6 cellular contexts compared by ENCODE assay signal in the genomic region with DNA sequence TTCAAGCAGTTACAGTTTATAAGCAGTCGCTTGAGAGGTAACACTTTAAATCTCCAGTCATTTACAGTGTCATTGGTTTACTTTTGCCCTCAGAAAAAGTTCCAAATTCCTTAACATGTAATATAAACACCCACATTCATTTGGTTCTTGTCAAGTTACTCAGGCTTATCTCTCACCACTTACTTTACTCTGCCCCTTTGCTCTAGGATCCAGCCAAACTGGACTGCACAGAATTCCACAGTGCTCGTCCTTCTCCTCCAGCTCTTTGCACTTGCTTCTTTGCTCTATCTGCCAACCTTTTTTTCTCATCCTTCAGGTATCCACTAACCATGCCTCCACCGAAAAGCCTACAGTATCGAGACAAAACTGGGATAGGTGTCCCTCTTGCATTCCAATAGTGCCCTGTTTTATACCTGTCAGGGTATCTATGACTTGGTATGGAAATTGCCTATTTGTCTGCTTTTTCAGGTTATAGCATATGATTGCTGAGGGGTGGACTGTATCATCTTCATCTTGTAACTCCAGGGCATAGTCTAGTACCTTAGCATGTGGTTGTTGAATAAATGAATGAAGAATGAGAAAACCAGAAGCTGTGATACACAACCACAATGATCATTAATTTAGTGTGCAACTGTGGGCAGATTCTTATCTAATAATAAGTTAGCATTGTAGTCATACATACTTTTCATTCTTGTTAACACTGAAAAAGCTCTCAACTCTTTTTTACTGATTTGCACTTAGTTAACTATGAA.
A peak's percentile ranks its signal among the peaks of the same experiment; 100 is the strongest.
DNase-seq lines count a peak whose midpoint lies in the region; ATAC-seq and TF ChIP-seq lines count a peak whose summit lies in the region.
"Not testable (repeated sequence)": the region's sequence is repeated elsewhere in the genome, so short reads cannot be mapped to it uniquely, and the experiment has no call there.

No MANE protein-coding gene starts in this region.

- not testable (repeated sequence) for H3K4ac ChIP-seq in IMR-90 (ENCODE audit: low read depth, low read length)

- POLR2A ChIA-PET in IMR-90 (lab: Charles Lee; ENCODE audit: unreplicated experiment): not testable (repeated sequence)

- not testable (repeated sequence) for TF ChIP-seq POLR2A in IMR-90 (IDR thresholded peaks at IDR 0.05; ENCODE audit: low read depth, low read length)

- not testable (repeated sequence) for H4K5ac ChIP-seq in IMR-90 (ENCODE audit: low read depth, low read length)

- H4K20me1 ChIP-seq in IMR-90 (ENCODE audit: insufficient read depth, low read length); mammary epithelial cell (ENCODE audit: insufficient read depth, low read length): not testable (repeated sequence)

- H3K27ac ChIP-seq in IMR-90 (ENCODE audit: insufficient read depth, low read length); mammary epithelial cell (ENCODE audit: insufficient read depth, low read depth, low read length); foreskin keratinocyte; lower lobe of right lung: not testable (repeated sequence)

- DNase-seq in IMR-90, lower lobe of right lung: not testable (repeated sequence)
- DNase-seq in amniotic epithelial cell (ENCODE audit: low read depth) (peak; percentile 0), mammary epithelial cell (peak; percentile 30), epithelial cell of esophagus (ENCODE audit: low read depth) (peak; percentile 1), foreskin keratinocyte (peak; percentile 16 to 71)

- WGBS in IMR-90 (ENCODE audit: extremely low coverage in 2 of 2, insufficient read length in 1 of 2), 2 experiments: no CpG with 5 or more reads among the region's 4 CpGs
- WGBS in mammary epithelial cell (ENCODE audit: low coverage, missing lambda C conversion rate): 33% methylated on average over 3 of the region's 4 CpGs

- H3K36me3 ChIP-seq in IMR-90 (ENCODE audit: control insufficient read depth, insufficient read depth, low read length); mammary epithelial cell (ENCODE audit: insufficient read depth, low read length); lower lobe of right lung: not testable (repeated sequence)

- H3K79me1 ChIP-seq in IMR-90 (ENCODE audit: low read depth in 1 of 2, low read length in 2 of 2): not testable (repeated sequence)

- H3K9me1 ChIP-seq in IMR-90 (ENCODE audit: insufficient read depth, low read length): not testable (repeated sequence)

- H2BK120ac ChIP-seq in IMR-90 (ENCODE audit: low read depth, low read length): not testable (repeated sequence)

- H2AFZ ChIP-seq in IMR-90 (replicated peaks; ENCODE audit: low read length, poor library complexity); mammary epithelial cell (ENCODE audit: low read depth, low read length): not testable (repeated sequence)

- H3K4me1 ChIP-seq in IMR-90 (ENCODE audit: control insufficient read depth, insufficient read depth, low read length); mammary epithelial cell (ENCODE audit: insufficient read depth, low read length); foreskin keratinocyte; lower lobe of right lung: not testable (repeated sequence)

- H3K79me2 ChIP-seq in mammary epithelial cell (ENCODE audit: insufficient read depth, low read length): not testable (repeated sequence)

- H3K23ac ChIP-seq in IMR-90 (ENCODE audit: low read depth, low read length): not testable (repeated sequence)

- TF ChIP-seq CTCF in IMR-90 (conservative IDR thresholded peaks at IDR 0.05; ENCODE audit: low read depth, low read length); mammary epithelial cell (conservative IDR thresholded peaks at IDR 0.05 in 1 of 2, IDR thresholded peaks at IDR 0.05 in 1 of 2; ENCODE audit: extremely low read depth in 1 of 2, insufficient read depth in 1 of 2, low read depth in 1 of 2, low read length in 2 of 2); epithelial cell of esophagus (IDR thresholded peaks at IDR 0.05; ENCODE audit: insufficient read depth, low read depth, low read length, missing control alignments); foreskin keratinocyte (conservative IDR thresholded peaks at IDR 0.05); lower lobe of right lung (IDR thresholded peaks at IDR 0.05): not testable (repeated sequence)

- H3K4me3 ChIP-seq in IMR-90 (ENCODE audit: insufficient read depth, low read depth, low read length); mammary epithelial cell (replicated peaks in 1 of 3; ENCODE audit: insufficient read depth in 1 of 3, low read depth in 2 of 3, low read length in 3 of 3); epithelial cell of esophagus (ENCODE audit: low read length); lower lobe of right lung: not testable (repeated sequence)

- intact Hi-C loops in IMR-90 (cut with micrococcal nuclease); mammary epithelial cell (cut with micrococcal nuclease); lower lobe of right lung (cut with DNase I): not testable (repeated sequence)

- dilution Hi-C loops in IMR-90 (cut with HindIII; ENCODE audit: low sequenced_read_pairs, unreplicated experiment); mammary epithelial cell (cut with HindIII; ENCODE audit: low sequenced_read_pairs): not testable (repeated sequence)

- H3K14ac ChIP-seq in IMR-90 (replicated peaks; ENCODE audit: low read depth, low read length): not testable (repeated sequence)

- H2AK5ac ChIP-seq in IMR-90 (ENCODE audit: low read depth, low read length): not testable (repeated sequence)

- not testable (repeated sequence) for H3K4me2 ChIP-seq in IMR-90 (ENCODE audit: low read depth, low read length); mammary epithelial cell (ENCODE audit: insufficient read depth, low read depth, low read length)

- not testable (repeated sequence) for BruUV-seq in IMR-90 (replicated peaks; lab: Mats Ljungman, UMichigan); mammary epithelial cell (replicated peaks; lab: Mats Ljungman, UMichigan)

- H3K56ac ChIP-seq in IMR-90 (ENCODE audit: extremely low read depth, insufficient read depth, low read length): not testable (repeated sequence)

- in situ Hi-C loops in IMR-90 (cut with MboI; ENCODE audit: low sequenced_read_pairs); mammary epithelial cell (cut with MboI; ENCODE audit: low sequenced_read_pairs in 2 of 2): not testable (repeated sequence)

- H2AK9ac ChIP-seq in IMR-90 (replicated peaks; ENCODE audit: low read depth, low read length, poor library complexity): not testable (repeated sequence)

- H3K9me3 ChIP-seq in IMR-90 (ENCODE audit: control insufficient read depth, insufficient read depth, low read length); mammary epithelial cell (replicated peaks; ENCODE audit: insufficient read depth, low read length); lower lobe of right lung: not testable (repeated sequence)

- not testable (repeated sequence) for H3K27me3 ChIP-seq in IMR-90 (ENCODE audit: control insufficient read depth, insufficient read depth, low read length); mammary epithelial cell (ENCODE audit: insufficient read depth, low read length); foreskin keratinocyte; lower lobe of right lung (ENCODE audit: low read depth)

- H2BK5ac ChIP-seq in IMR-90 (ENCODE audit: low read depth, low read length, poor library complexity, severe bottlenecking): not testable (repeated sequence)

- not testable (repeated sequence) for H4K8ac ChIP-seq in IMR-90 (ENCODE audit: low read depth in 2 of 2, low read length in 2 of 2)

- H2BK20ac ChIP-seq in IMR-90 (ENCODE audit: low read depth, low read length): not testable (repeated sequence)

- not testable (repeated sequence) for H3K18ac ChIP-seq in IMR-90 (ENCODE audit: low read depth, low read length)

- ATAC-seq in IMR-90 (ENCODE audit: low read depth): peak; percentile 92
- ATAC-seq in foreskin keratinocyte: peak; percentile 41
- ATAC-seq in lower lobe of right lung: peak; percentile 39 to 84

- H3K9ac ChIP-seq in IMR-90 (ENCODE audit: low read depth, low read length); mammary epithelial cell (ENCODE audit: insufficient read depth, low read length): not testable (repeated sequence)

- not testable (repeated sequence) for H2BK15ac ChIP-seq in IMR-90 (ENCODE audit: low read depth, low read length)

- not testable (repeated sequence) for H4K91ac ChIP-seq in IMR-90 (ENCODE audit: insufficient read depth, low read depth, low read length)

- TF ChIP-seq RAD21 in IMR-90 (IDR thresholded peaks at IDR 0.05; ENCODE audit: low read length): not testable (repeated sequence)

- CTCF ChIA-PET in IMR-90 (lab: Yijun Ruan, JAX); mammary epithelial cell (lab: Charles Lee; ENCODE audit: low non-redundant PET): not testable (repeated sequence)

Comparison
In these comparisons a context has a peak if more than half of its experiments do, and no peak if none do; other contexts are left out.
1. ATAC-seq: peak in every context shown above with its lines; median percentile 92 in IMR-90; 62 in lower lobe of right lung; 41 in foreskin keratinocyte.